ENCODE assay signal across 14 cellular contexts in the genomic region with DNA sequence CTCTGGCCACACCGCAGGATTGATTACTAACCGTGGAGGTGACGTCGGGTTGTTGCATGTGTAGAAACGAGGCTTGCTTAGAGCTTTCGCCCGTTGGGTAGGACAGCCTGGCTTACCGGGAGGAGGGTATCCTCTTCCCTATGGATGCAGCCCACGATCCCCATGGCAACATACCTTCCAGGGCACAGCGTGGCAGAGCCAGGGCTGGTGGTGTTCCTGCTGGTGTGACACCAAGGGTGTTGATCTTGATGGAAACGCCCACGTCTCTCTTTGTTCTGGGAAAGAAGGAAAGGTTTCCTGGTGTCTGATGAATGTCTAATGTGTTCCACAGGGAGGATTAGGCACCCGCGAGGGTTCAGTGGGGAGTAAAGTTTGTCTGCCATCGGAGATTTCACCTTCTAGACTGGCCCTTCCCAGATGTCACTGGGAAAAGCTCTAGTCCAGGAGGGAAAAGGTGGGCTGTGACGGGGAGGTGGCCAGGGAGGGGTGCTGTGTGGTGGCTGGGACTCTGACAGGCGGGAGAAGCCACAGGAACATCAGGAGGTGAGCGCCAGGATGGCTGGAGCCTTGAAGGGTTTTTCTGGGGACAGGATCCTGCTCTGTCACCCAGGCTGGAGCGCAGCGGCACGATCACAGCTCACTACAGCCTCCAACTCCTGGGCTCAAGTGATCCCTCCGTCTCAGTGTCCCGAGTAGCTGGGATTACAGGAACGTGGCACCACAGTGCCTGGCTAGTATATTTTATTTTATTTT.
A peak's percentile ranks its signal among the peaks of the same experiment; 100 is the strongest.
DNase-seq lines count a peak whose midpoint lies in the region; ATAC-seq, FAIRE-seq and TF ChIP-seq lines count a peak whose summit lies in the region.
"Had no signal": no experiment of that assay in that cellular context is flagged by ENCODE, and none has a peak within 500 bp of the region (broad histone marks: within the 10 kb centered on the region; RNA-seq: fewer than 3 reads in every experiment).

No MANE protein-coding gene starts in this region.

- H3K4me3 ChIP-seq in H1 (ENCODE audit: extremely low read depth in 1 of 4, insufficient read depth in 2 of 4, low read depth in 3 of 4, low read length in 4 of 4) = no peak overlapping the region
- H3K4me3 ChIP-seq: MG63 had no signal

- FAIRE-seq in H1 (lab: Jason Lieb, UNC) = no peak

- H3K4me1 Mint-ChIP-seq in HFFc6 (ENCODE audit: low read depth) (peaks cover 28% of the 10 kb centered on the region), neural crest cell (peaks cover 10% of the 10 kb centered on the region)
- H3K4me1 Mint-ChIP-seq in stimulated activated effector memory CD8-positive, alpha-beta T cell treated with anti-CD3 and anti-CD28 coated beads, Interleukin-12 subunit alpha, Interleukin-12 subunit beta, amount 100 ng/mL, for 72 hours = peaks cover 22% of the 10 kb centered on the region
- H3K4me1 Mint-ChIP-seq: B cell had no signal

- CTCF ChIA-PET in H1 (lab: Charles Lee; ENCODE audit: partially characterized antibody) = interaction anchor here (0.6 to 1.8 kb wide), 4 partner anchors 10 to 1490 kb away, joined by 3 to 5 read pairs (median 3); no protein-coding TSS in a partner anchor

- H3K56ac ChIP-seq in H1 (replicated peaks; ENCODE audit: insufficient read length, low read depth, low read length) = no peak overlapping the region

- H3K9ac ChIP-seq in H1 (replicated peaks in 1 of 4; ENCODE audit: extremely low read depth in 1 of 4, low read depth in 3 of 4, low read length in 3 of 4) = no peak overlapping the region
- H3K9ac ChIP-seq: KMS-11 had no signal

- no peak overlapping the region for H3K14ac ChIP-seq in H1 (ENCODE audit: insufficient read length)

- H4K91ac ChIP-seq in H1 (replicated peaks; ENCODE audit: insufficient read length, low read length) = peak overlapping the region; percentile 34

- DNase-seq in HFFc6 (no peak), H1 (ENCODE audit: low read depth in 1 of 2, low spot score in 2 of 2) (no peak), neural crest cell (ENCODE audit: low read depth, low spot score) (no peak), NCI-H2107 (lab: John Stamatoyannopoulos, UW) (no peak)
- no peak for DNase-seq in stimulated activated effector memory CD8-positive, alpha-beta T cell treated with anti-CD3 and anti-CD28 coated beads, Interleukin-12 subunit alpha, Interleukin-12 subunit beta, amount 100 ng/mL, for 72 hours (ENCODE audit: low spot score in 2 of 2)
- DNase-seq: CD8-positive, alpha-beta T cell; DMS 273 treated with DMSO at 0.1 percent for 48 hours; MG63; NCI-H2029 treated with DMSO at 0.1 percent for 48 hours; NCI-H524 treated with DMSO at 0.1 percent for 48 hours had no signal

- H3K9me3 Mint-ChIP-seq in HFFc6 (no peaks in the 10 kb centered on the region), neural crest cell (no peaks in the 10 kb centered on the region)
- H3K9me3 Mint-ChIP-seq in stimulated activated effector memory CD8-positive, alpha-beta T cell treated with anti-CD3 and anti-CD28 coated beads, Interleukin-12 subunit alpha, Interleukin-12 subunit beta, amount 100 ng/mL, for 72 hours = no peaks in the 10 kb centered on the region
- H3K9me3 Mint-ChIP-seq: CD8-positive, alpha-beta T cell had no signal

- no peak for TF ChIP-seq EP300 in H1 (IDR thresholded peaks at IDR 0.05; ENCODE audit: borderline replicate concordance in 1 of 2, low read depth in 2 of 2, low read length in 2 of 2)

- H3K27ac Mint-ChIP-seq in HFFc6 (0 out of 2 replicates have a peak overlapping the region, but pooled peaks have one; percentile 2), neural crest cell (ENCODE audit: unreplicated experiment) (peak overlapping the region; percentile 78)
- peak overlapping the region; percentile 65 for H3K27ac Mint-ChIP-seq in stimulated activated effector memory CD8-positive, alpha-beta T cell treated with anti-CD3 and anti-CD28 coated beads, Interleukin-12 subunit alpha, Interleukin-12 subunit beta, amount 100 ng/mL, for 72 hours
- H3K27ac Mint-ChIP-seq: B cell; CD8-positive, alpha-beta T cell had no signal

- 94% methylated on average over 24 of the region's 24 CpGs; no CpG with 5 or more reads in 1 of the 2 experiments for WGBS in H1 (ENCODE audit: extremely low coverage in 1 of 2, insufficient coverage in 1 of 2, insufficient read length in 1 of 2, insufficient replicate concordance in 2 of 2, low coverage in 1 of 2, low lambda C conversion rate in 2 of 2, missing lambda C conversion rate in 1 of 2), 2 experiments

- H3K4me1 ChIP-seq in H1 (replicated peaks in 1 of 4; ENCODE audit: control insufficient read depth in 3 of 4, insufficient read depth in 4 of 4, low read length in 3 of 4) = peaks cover 0 to 9% (median 3%) of the 10 kb centered on the region in 4 experiments; a peak in 3 of 7 replicates

- no peak overlapping the region for H2AK5ac ChIP-seq in H1 (ENCODE audit: low read depth, low read length)

- 0 out of 2 replicates have a peak, but pooled peaks cover 2% of the 10 kb centered on the region for H3K23me2 ChIP-seq in H1 (ENCODE audit: low read depth, low read length)

- no peaks in the 10 kb centered on the region for H3K27me3 ChIP-seq in H1 (replicated peaks in 1 of 4; ENCODE audit: control insufficient read depth in 3 of 4, extremely low read depth in 1 of 4, insufficient read depth in 3 of 4, low read length in 3 of 4)
- H3K27me3 ChIP-seq: MG63 had no signal

- POLR2A ChIA-PET in H1 (lab: Charles Lee; ENCODE audit: partially characterized antibody) = interaction anchor here (0.9 kb wide), 1 partner anchor 24 kb away, joined by 3 read pairs; no protein-coding TSS in a partner anchor

- H3K79me1 ChIP-seq in H1 (ENCODE audit: low read depth, low read length) = peaks cover 23% of the 10 kb centered on the region

- H3K79me2 ChIP-seq in H1 (ENCODE audit: control insufficient read depth in 1 of 2, insufficient read depth in 2 of 2, low read length in 2 of 2) = peaks cover 0 to 78% of the 10 kb centered on the region in 2 experiments; a peak in 2 of 4 replicates

- no peak for TF ChIP-seq RAD21 in H1 (IDR thresholded peaks at IDR 0.05 in 1 of 2, conservative IDR thresholded peaks at IDR 0.05 in 1 of 2; ENCODE audit: low read depth in 2 of 2, low read length in 2 of 2)

- peak overlapping the region; percentile 71; the same call in 1 of the 2 replicates for H2BK5ac ChIP-seq in H1 (ENCODE audit: low read depth, low read length)

- H3K4ac ChIP-seq in H1 (replicated peaks; ENCODE audit: insufficient read length, low read depth, low read length) = no peak overlapping the region

- no peak overlapping the region for H2BK20ac ChIP-seq in H1 (ENCODE audit: low read length)

- H4K8ac ChIP-seq in H1 (ENCODE audit: extremely low read depth, insufficient read depth, low read length) = peak overlapping the region; percentile 75

- no peak overlapping the region for H4K5ac ChIP-seq in H1 (ENCODE audit: insufficient read length, low read depth, low read length)

- H3K27me3 Mint-ChIP-seq in HFFc6 (ENCODE audit: insufficient read depth) = peaks cover 2% of the 10 kb centered on the region
- H3K27me3 Mint-ChIP-seq in neural crest cell (ENCODE audit: low read depth) = no peaks in the 10 kb centered on the region
- H3K27me3 Mint-ChIP-seq: B cell had no signal

- H2BK120ac ChIP-seq in H1 (replicated peaks; ENCODE audit: low read depth, low read length) = no peak overlapping the region

- no peak overlapping the region; the same call in 1 of the 2 replicates for H2BK12ac ChIP-seq in H1 (ENCODE audit: low read depth, low read length)

- H2AFZ ChIP-seq in H1 (ENCODE audit: low read length) = no peak overlapping the region

- TF ChIP-seq CTCF in HFFc6 (IDR thresholded peaks at IDR 0.05) (no peak), H1 (IDR thresholded peaks at IDR 0.05; ENCODE audit: control extremely low read depth in 1 of 3, insufficient read depth in 1 of 3, low read depth in 1 of 3, low read length in 3 of 3) (no peak), neural crest cell (conservative IDR thresholded peaks at IDR 0.05) (no peak)

- no peak overlapping the region for H3K23ac ChIP-seq in H1 (ENCODE audit: insufficient read length)

- no peak overlapping the region for H3K27ac ChIP-seq in H1 (ENCODE audit: low read depth, low read length)
- H3K27ac ChIP-seq: KMS-11 had no signal

- H4K20me1 ChIP-seq in H1 (replicated peaks in 1 of 2; ENCODE audit: control insufficient read depth in 1 of 2, insufficient read depth in 2 of 2, low read length in 2 of 2) = peaks cover 10 to 18% of the 10 kb centered on the region in 2 experiments

- no peak overlapping the region for H3K4me3 Mint-ChIP-seq in HFFc6
- H3K4me3 Mint-ChIP-seq in neural crest cell = no peak overlapping the region
- no peak overlapping the region for H3K4me3 Mint-ChIP-seq in stimulated activated effector memory CD8-positive, alpha-beta T cell treated with anti-CD3 and anti-CD28 coated beads, Interleukin-12 subunit alpha, Interleukin-12 subunit beta, amount 100 ng/mL, for 72 hours
- H3K4me3 Mint-ChIP-seq: B cell; CD8-positive, alpha-beta T cell had no signal

- H3K36me3 ChIP-seq in H1 (ENCODE audit: control insufficient read depth in 2 of 4, insufficient read depth in 4 of 4, low read length in 3 of 4) = peaks cover 3 to 15% (median 6%) of the 10 kb centered on the region in 4 experiments; a peak in 5 of 8 replicates
- H3K36me3 ChIP-seq: MG63 had no signal

- H2BK15ac ChIP-seq in H1 (ENCODE audit: low read length) = 0 out of 2 replicates have a peak overlapping the region, but pooled peaks have one; percentile 1

- H3K18ac ChIP-seq in H1 (ENCODE audit: extremely low read depth, low read length) = no peak overlapping the region

- H3K4me2 ChIP-seq in H1 (ENCODE audit: insufficient read depth in 1 of 2, low read depth in 2 of 2, low read length in 2 of 2) = no peak overlapping the region
- H3K4me2 ChIP-seq: KMS-11 had no signal

- H3K9me3 ChIP-seq in H1 (ENCODE audit: insufficient read depth in 2 of 2, low read depth in 1 of 2, low read length in 1 of 2) = no peaks in the 10 kb centered on the region
- H3K9me3 ChIP-seq: MG63 had no signal

- TF ChIP-seq POLR2A in H1 (IDR thresholded peaks at IDR 0.05; ENCODE audit: control extremely low read depth in 1 of 2, low read depth in 2 of 2, low read length in 2 of 2) = no peak

- H3K36me3 Mint-ChIP-seq in HFFc6 (ENCODE audit: low read depth) = peaks cover 17% of the 10 kb centered on the region
- peaks cover 4% of the 10 kb centered on the region for H3K36me3 Mint-ChIP-seq in neural crest cell (ENCODE audit: low read depth)
- H3K36me3 Mint-ChIP-seq in stimulated activated effector memory CD8-positive, alpha-beta T cell treated with anti-CD3 and anti-CD28 coated beads, Interleukin-12 subunit alpha, Interleukin-12 subunit beta, amount 100 ng/mL, for 72 hours = peaks cover 33% of the 10 kb centered on the region

- ATAC-seq in stimulated activated effector memory CD8-positive, alpha-beta T cell treated with anti-CD3 and anti-CD28 coated beads, Interleukin-12 subunit alpha, Interleukin-12 subunit beta, amount 100 ng/mL, for 72 hours = no peak
- ATAC-seq in HG03571 (IDR thresholded peaks at IDR 0.05; ENCODE audit: unreplicated experiment) (no peak), esophagus mucosa (no peak)
- ATAC-seq: CD8-positive, alpha-beta T cell had no signal

TF ChIP-seq in H1, 55 proteins besides CTCF, POLR2A, EP300 and RAD21 (continues in another document):
- no peak for TF ChIP-seq SP2 (IDR thresholded peaks at IDR 0.05; ENCODE audit: low read length)
- TF ChIP-seq CBX8 (IDR thresholded peaks at IDR 0.05; ENCODE audit: borderline replicate concordance, low read depth, low read length) = no peak
- no peak for TF ChIP-seq POLR2AphosphoS5 (IDR thresholded peaks at IDR 0.05; ENCODE audit: low read depth, low read length)
- TF ChIP-seq CHD2 (IDR thresholded peaks at IDR 0.05; ENCODE audit: low read length) = no peak

Comparison
In these comparisons a context has a peak if more than half of its experiments do, and no peak if none do; other contexts are left out.
1. H3K27ac Mint-ChIP-seq: peak in every context shown above with its lines; median percentile 78 in neural crest cell; 65 in stimulated activated effector memory CD8-positive, alpha-beta T cell treated with anti-CD3 and anti-CD28 coated beads, Interleukin-12 subunit alpha, Interleukin-12 subunit beta, amount 100 ng/mL, for 72 hours; 2 in HFFc6.